ENCODE assay signal across 25 cellular contexts in genomic region chr5:169956756-169957155, GRCh38. TPM values are rescaled to one million over a fixed set of nuclear protein-coding genes. Genes with fewer than 3 reads are reported as not detected.
DNase-seq lines count a peak whose midpoint lies in the region; ATAC-seq and TF ChIP-seq lines count a peak whose summit lies in the region.
"Had no signal": no experiment of that assay in that cellular context is flagged by ENCODE, and none has a peak within 500 bp of the region (broad histone marks: within the 10 kb centered on the region; RNA-seq: fewer than 3 reads in every experiment).

No MANE protein-coding gene starts in this region.

- H4K20me1 ChIP-seq in GM23248 (ENCODE audit: insufficient read depth) (no peaks in the 10 kb centered on the region), PC-3 (ENCODE audit: low read length) (no peaks in the 10 kb centered on the region)

- H3K27ac ChIP-seq in GM23248 (no peak overlapping the region), PC-3 (ENCODE audit: low read length) (no peak overlapping the region), epithelial cell of prostate (peak overlapping the region; percentile 7), left ventricle myocardium inferior (replicated peaks) (no peak overlapping the region)
- H3K27ac ChIP-seq: C4-2B, gastrocnemius medialis, ovary, stomach, tibial artery had no signal

- in situ Hi-C loops in GM23248 (cut with MboI) = no loop called here
- in situ Hi-C loops in GM13977 (cut with MboI; ENCODE audit: low pct_unique_long_range_greater_than_20kb, low sequenced_read_pairs, unreplicated experiment) = no loop called here

- CTCF ChIA-PET in PC-3 (lab: Charles Lee) = no interaction called here

- H3F3A ChIP-seq in GM23248 (ENCODE audit: insufficient read depth) (peaks cover 28% of the 10 kb centered on the region), PC-3 (ENCODE audit: low read length, unreplicated experiment) (no peaks in the 10 kb centered on the region)

- intact Hi-C loops in PC-3 (cut with micrococcal nuclease) = no loop called here
- intact Hi-C loops in left ventricle myocardium inferior (cut with micrococcal nuclease) = no loop called here

- DNase-seq in GM23248 (peak; percentile 63), PC-3 (peak; percentile 32), epithelial cell of prostate (ENCODE audit: low read depth, low spot score) (no peak), pons (ENCODE audit: low spot score) (peak; percentile 38), left ventricle myocardium inferior (no peak), GM13977 (ENCODE audit: low spot score) (no peak)
- no peak for DNase-seq in stimulated activated CD4-positive, alpha-beta T cell treated with anti-CD3 and anti-CD28 coated beads, Interleukin-4, amount 100 ng/mL, for 24 hours
- DNase-seq: activated CD4-positive, alpha-beta T cell treated with anti-CD3 and anti-CD28 coated beads, Interleukin-2, amount 50 U/mL, for 4 hours; activated CD4-positive, CD25-positive, alpha-beta regulatory T cell; central memory CD4-positive, alpha-beta T cell; dorsolateral prefrontal cortex; gastrocnemius medialis; hippocampal formation; immature natural killer cell; midbrain; natural killer cell; NCI-H1694 treated with DMSO at 0.1 percent for 48 hours; ovary; stomach; tibial artery had no signal

- POLR2A ChIA-PET in PC-3 (lab: Charles Lee; ENCODE audit: unreplicated experiment) = no interaction called here

- 0 out of 2 replicates have a peak, but pooled peaks cover 4% of the 10 kb centered on the region for H3K9me2 ChIP-seq in GM23248 (ENCODE audit: insufficient read depth)
- H3K9me2 ChIP-seq in PC-3 (replicated peaks; ENCODE audit: low read length) = no peaks in the 10 kb centered on the region

- H3K4me2 ChIP-seq in GM23248 (ENCODE audit: unreplicated experiment) (no peak overlapping the region), PC-3 (ENCODE audit: low read length) (no peak overlapping the region)

- H3K9me3 ChIP-seq in GM23248 (ENCODE audit: low read depth) (no peaks in the 10 kb centered on the region), PC-3 (ENCODE audit: low read length) (no peaks in the 10 kb centered on the region), left ventricle myocardium inferior (replicated peaks) (no peaks in the 10 kb centered on the region)
- H3K9me3 ChIP-seq: gastrocnemius medialis, ovary, stomach, tibial artery had no signal

- no TSS peak for BruUV-seq in PC-3 (replicated peaks; lab: Mats Ljungman, UMichigan)

- no peak for ATAC-seq in PC-3
- ATAC-seq in HG03432 (IDR thresholded peaks at IDR 0.05; ENCODE audit: unreplicated experiment) = no peak
- ATAC-seq: gastrocnemius medialis, HCT116, K562, natural killer cell, sciatic nerve had no signal

- H3K4me3 ChIP-seq in GM23248 (no peak overlapping the region), PC-3 (ENCODE audit: low read length) (no peak overlapping the region), left ventricle myocardium inferior (no peak overlapping the region)
- H3K4me3 ChIP-seq: dorsolateral prefrontal cortex, gastrocnemius medialis, K562, ovary, stomach, tibial artery had no signal

- TF ChIP-seq CTCF in PC-3 (conservative IDR thresholded peaks at IDR 0.05; ENCODE audit: low read depth, low read length) (no peak), left ventricle myocardium inferior (IDR thresholded peaks at IDR 0.05; ENCODE audit: borderline replicate concordance) (no peak), GM13977 (IDR thresholded peaks at IDR 0.05; ENCODE audit: extremely low read depth, insufficient read depth, missing control alignments) (no peak)

- H3K9ac ChIP-seq in GM23248 (no peak overlapping the region), PC-3 (ENCODE audit: low read length) (no peak overlapping the region)

- H3K27me3 ChIP-seq in GM23248 (replicated peaks; ENCODE audit: insufficient read depth) (no peaks in the 10 kb centered on the region), PC-3 (ENCODE audit: low read length) (no peaks in the 10 kb centered on the region), left ventricle myocardium inferior (ENCODE audit: low read depth) (peaks cover 63% of the 10 kb centered on the region)
- H3K27me3 ChIP-seq: dorsolateral prefrontal cortex, gastrocnemius medialis, ovary had no signal

- H3K79me2 ChIP-seq in GM23248 (ENCODE audit: insufficient read depth) = peaks cover 100% of the 10 kb centered on the region
- H3K79me2 ChIP-seq in PC-3 (ENCODE audit: low read length) = no peaks in the 10 kb centered on the region

- H3K36me3 ChIP-seq in GM23248 (ENCODE audit: low read depth) (peaks cover 8% of the 10 kb centered on the region; the same call in 1 of the 2 replicates), PC-3 (ENCODE audit: low read depth, low read length) (no peaks in the 10 kb centered on the region), left ventricle myocardium inferior (no peaks in the 10 kb centered on the region)
- H3K36me3 ChIP-seq: gastrocnemius medialis, ovary, stomach, tibial artery had no signal

- H3K4me1 ChIP-seq in GM23248 (ENCODE audit: insufficient read depth) (peaks cover 7% of the 10 kb centered on the region), PC-3 (ENCODE audit: insufficient read depth, low read length) (peaks cover 12% of the 10 kb centered on the region), left ventricle myocardium inferior (no peaks in the 10 kb centered on the region)
- H3K4me1 ChIP-seq: gastrocnemius medialis, stomach, tibial artery had no signal

- H2AFZ ChIP-seq in GM23248 = no peak overlapping the region
- no peak overlapping the region for H2AFZ ChIP-seq in PC-3 (ENCODE audit: low read length)

RNA-seq across cellular contexts. Expression of gene INSYN2B, which starts 23.5 kb away (rescaled TPM):
- total RNA-seq in GM23248 (2014; rRNA removed; shearing (Covaris generic)) = 43.2 and 50.7 TPM in 2 replicates
- polyA plus RNA-seq in GM23248 (2016; fragmentation: Nextera tagmentation; extraction: Ambion mirVana) = 10.1 and 10.6 TPM in 2 replicates
- total RNA-seq in PC-3 (2014; rRNA removed) (1.1 and 1.5 TPM in 2 replicates), left ventricle myocardium inferior (0.08 TPM)
- total RNA-seq: K562, natural killer cell had no signal
- polyA plus RNA-seq: K562 had no signal

Comparison
In these comparisons a context has a peak if more than half of its experiments do, and no peak if none do; other contexts are left out.
1. DNase-seq: peak in GM23248 (single experiment), PC-3 (single experiment) and pons (single experiment); none in epithelial cell of prostate (single experiment), stimulated activated CD4-positive, alpha-beta T cell treated with anti-CD3 and anti-CD28 coated beads, Interleukin-4, amount 100 ng/mL, for 24 hours (single experiment), left ventricle myocardium inferior (single experiment) and GM13977 (single experiment).
2. RNA of gene INSYN2B, which starts 23.5 kb away (total RNA-seq): 43.2 to 50.7 TPM in GM23248; 1.1 to 1.5 TPM in PC-3 and 0.08 TPM in left ventricle myocardium inferior (single experiment); every median in the first group is over 10 times any median in the second.